In genomic region chr10:119254355-119254754, GRCh38 we compare ENCODE assay signal across 9 cellular contexts. TPM values are rescaled to one million over a fixed set of nuclear protein-coding genes. Genes with fewer than 3 reads are reported as not detected.
A peak's percentile ranks its signal among the peaks of the same experiment; 100 is the strongest.
DNase-seq lines count a peak whose midpoint lies in the region; ATAC-seq and TF ChIP-seq lines count a peak whose summit lies in the region.
"Had no signal": no experiment of that assay in that cellular context is flagged by ENCODE, and none has a peak within 500 bp of the region (broad histone marks: within the 10 kb centered on the region; RNA-seq: fewer than 3 reads in every experiment).

No MANE protein-coding gene starts in this region.

- H3K4me1 ChIP-seq in right atrium auricular region (peaks cover 0 to 74% of the 10 kb centered on the region in 2 donors), psoas muscle (peaks cover 27% of the 10 kb centered on the region)

- H3K4me3 ChIP-seq in right atrium auricular region (no peak overlapping the region), psoas muscle (no peak overlapping the region)

- H3K36me3 Mint-ChIP-seq in CD14-positive monocyte (peaks cover 7 to 14% of the 10 kb centered on the region in 2 donors), T-helper 17 cell (ENCODE audit: low read depth) (no peaks in the 10 kb centered on the region)

- ATAC-seq in T-helper 17 cell (no peak), psoas muscle (peak in 1 of 4 donors; percentile 5)

- peaks cover 0 to 4% (median 0%) of the 10 kb centered on the region in 7 donors for H3K9me3 Mint-ChIP-seq in CD14-positive monocyte

- DNase-seq in CD14-positive monocyte (ENCODE audit: low spot score) (no peak), T-helper 17 cell (no peak), right atrium auricular region (ENCODE audit: low spot score) (no peak), psoas muscle (no peak), T-helper 9 cell (no peak), HK-2 (ENCODE audit: unreplicated experiment) (no peak), mucosa of gallbladder (ENCODE audit: low spot score) (no peak)
- DNase-seq in activated effector memory CD4-positive, alpha-beta T cell treated with anti-CD3 and anti-CD28 coated beads, Interleukin-2, amount 50 U/mL, for 16 hours, result no peak

- TF ChIP-seq CTCF in CD14-positive monocyte (IDR thresholded peaks at IDR 0.05) (no peak), right atrium auricular region (IDR thresholded peaks at IDR 0.05) (no peak), psoas muscle (IDR thresholded peaks at IDR 0.05) (no peak)

- H3K27ac ChIP-seq in right atrium auricular region, result peak overlapping the region; percentile 85 to 89
- peak overlapping the region; percentile 68 for H3K27ac ChIP-seq in psoas muscle
- H3K27ac ChIP-seq: neutrophil had no signal

- peaks cover 17% of the 10 kb centered on the region for H3K4me1 Mint-ChIP-seq in CD14-positive monocyte
- peaks cover 16% of the 10 kb centered on the region for H3K4me1 Mint-ChIP-seq in T-helper 17 cell

- H3K9me3 ChIP-seq in T-helper 17 cell (ENCODE audit: control insufficient read depth, low read length, poor library complexity, severe bottlenecking), result no peaks in the 10 kb centered on the region
- H3K9me3 ChIP-seq in right atrium auricular region, result no peaks in the 10 kb centered on the region
- H3K9me3 ChIP-seq in psoas muscle, result no peaks in the 10 kb centered on the region
- H3K9me3 ChIP-seq: neutrophil had no signal

- intact Hi-C loops in CD14-positive monocyte (cut with micrococcal nuclease), result no loop called here
- intact Hi-C loops in psoas muscle (cut with DNase I), result no loop called here

- H3K4me3 Mint-ChIP-seq in CD14-positive monocyte (no peak overlapping the region), T-helper 17 cell (no peak overlapping the region)

- H3K27me3 ChIP-seq in right atrium auricular region (no peaks in the 10 kb centered on the region), psoas muscle (ENCODE audit: insufficient read depth in 3 of 3, low read length in 2 of 3) (no peaks in the 10 kb centered on the region)
- H3K27me3 ChIP-seq: neutrophil had no signal

- H3K27ac Mint-ChIP-seq in CD14-positive monocyte (peak overlapping the region in 4 of 7 donors; percentile 23 to 57 (median 52)), T-helper 17 cell (peak overlapping the region; percentile 82)

- H3K27me3 Mint-ChIP-seq in CD14-positive monocyte (ENCODE audit: low read depth in 3 of 3), result peaks cover 0 to 3% (median 3%) of the 10 kb centered on the region in 3 donors
- H3K27me3 Mint-ChIP-seq in T-helper 17 cell, result no peaks in the 10 kb centered on the region

- H3K36me3 ChIP-seq in right atrium auricular region (no peaks in the 10 kb centered on the region), psoas muscle (ENCODE audit: insufficient read depth in 1 of 2, low read depth in 1 of 2) (no peaks in the 10 kb centered on the region)
- H3K36me3 ChIP-seq: neutrophil had no signal

- WGBS in psoas muscle, 3 donors, result 33 to 53% (median 34%) methylated on average over 3 of the region's 3 CpGs

RNA-seq across cellular contexts. Expression of gene GRK5, which starts 47.0 kb away (rescaled TPM):
- polyA plus RNA-seq in CD14-positive monocyte, result 1 to 10 TPM; 1.2 to 2.8 TPM
- total RNA-seq in T-helper 17 cell, result 10 to 100 TPM; 13.9 to 28.5 TPM
- 10 to 100 TPM; 19.2 to 53.8 TPM for total RNA-seq in right atrium auricular region
- 10 to 100 TPM in 2 of 4 donors, 1 to 10 TPM in 2; 8.0 to 15.5 (median 10.1) TPM for total RNA-seq in psoas muscle
- polyA plus RNA-seq in psoas muscle, result 1 to 10 TPM; 7.0 to 7.7 (median 7.3) TPM
- total RNA-seq in mucosa of gallbladder, result 21.1 TPM
